ENCODE assay signal across 11 cellular contexts in genomic region chr2:76274154-76274553, GRCh38.
"Had no signal": no experiment of that assay in that cellular context is flagged by ENCODE, and none has a peak within 500 bp of the region (broad histone marks: within the 10 kb centered on the region; RNA-seq: fewer than 3 reads in every experiment).

No MANE protein-coding gene starts in this region.

- FAIRE-seq: H1, H54 had no signal

- H3K4me2 ChIP-seq: GM23338 had no signal

- H3K9me3 ChIP-seq: HAP-1 had no signal

- DNase-seq: GM23248, GOT3, H7, H9, HCEC 1CT, HFFc6 had no signal

- H2AFZ ChIP-seq: GM23248, GM23338 had no signal

- H3K36me3 ChIP-seq: HAP-1 had no signal

- H3K9ac ChIP-seq: GM23248 had no signal

- H3K27ac ChIP-seq: GM23248 had no signal

- ATAC-seq: GM23338, HCT116 had no signal

- H3K4me3 ChIP-seq: GM23248, GM23338, HAP-1 had no signal
